In genomic region chr1:205670611-205671430, GRCh38 we compare ENCODE assay signal across 15 cellular contexts. TPM values are rescaled to one million over a fixed set of nuclear protein-coding genes. Genes with fewer than 3 reads are reported as not detected.
DNase-seq lines count a peak whose midpoint lies in the region; FAIRE-seq and TF ChIP-seq lines count a peak whose summit lies in the region.
"Had no signal": no experiment of that assay in that cellular context is flagged by ENCODE, and none has a peak within 500 bp of the region (broad histone marks: within the 10 kb centered on the region; RNA-seq: fewer than 3 reads in every experiment).

No MANE protein-coding gene starts in this region.

- TF ChIP-seq CTCF in Caco-2 (IDR thresholded peaks at IDR 0.05; ENCODE audit: insufficient read depth in 1 of 2, low read depth in 1 of 2, low read length in 1 of 2, severe bottlenecking in 1 of 2, unreplicated experiment in 1 of 2) (no peak), neural cell (IDR thresholded peaks at IDR 0.05; ENCODE audit: poor library complexity, severe bottlenecking) (no peak)

- H2AFZ ChIP-seq in neural cell (ENCODE audit: low read depth, low read length): no peak overlapping the region

- H3K9me2 ChIP-seq in neural cell (ENCODE audit: insufficient read depth, low read length): no peaks in the 10 kb centered on the region

- no peak for TF ChIP-seq EP300 in neural cell (conservative IDR thresholded peaks at IDR 0.05; ENCODE audit: poor library complexity, severe bottlenecking)

- H3K4me1 ChIP-seq in Caco-2 (peaks cover 58% of the 10 kb centered on the region), ectodermal cell (ENCODE audit: control insufficient read depth, insufficient read depth, low read length) (peaks cover 75% of the 10 kb centered on the region)
- H3K4me1 ChIP-seq: BE2C had no signal

- H3K4me2 ChIP-seq in neural cell (ENCODE audit: low read length): no peak overlapping the region

- peaks cover 37% of the 10 kb centered on the region for H3K4me1 Mint-ChIP-seq in Caco-2 (ENCODE audit: low read depth, unreplicated experiment)

- BruUV-seq in Caco-2 (replicated peaks; lab: Mats Ljungman, UMichigan): no TSS peak

- CTCF ChIA-PET in Caco-2 (lab: Charles Lee): interaction anchor here (0.8 to 3.5 kb wide), 2 partner anchors 12 to 13 kb away, joined by 12 to 15 read pairs; no protein-coding TSS in a partner anchor

- H3K27ac Mint-ChIP-seq in Caco-2 (ENCODE audit: unreplicated experiment): no peak overlapping the region

- H3K36me3 Mint-ChIP-seq in Caco-2 (ENCODE audit: insufficient read depth, unreplicated experiment): peaks cover 4% of the 10 kb centered on the region

- H3K27ac ChIP-seq in ectodermal cell (ENCODE audit: insufficient read depth, low read depth, low read length, poor library complexity, severe bottlenecking) (peak overlapping the region; percentile 98), neural cell (ENCODE audit: low read length) (no peak overlapping the region)
- H3K27ac ChIP-seq: SJSA1 had no signal

- intact Hi-C loops in Caco-2 (cut with micrococcal nuclease; ENCODE audit: unreplicated experiment): no loop called here

- peaks cover 5% of the 10 kb centered on the region for H3F3A ChIP-seq in neural cell (ENCODE audit: insufficient read depth, low read length, poor library complexity, severe bottlenecking)

- peak overlapping the region; percentile 16 for H3K9ac ChIP-seq in neural cell (ENCODE audit: low read length)

- peak in 1 of 2 experiments; percentile 37 for DNase-seq in Caco-2
- DNase-seq in NCI-H1092 (lab: John Stamatoyannopoulos, UW): peak; percentile 14
- DNase-seq in RCC 7860 (ENCODE audit: low spot score): no peak
- no peak for DNase-seq in NK-92 (lab: John Stamatoyannopoulos, UW; ENCODE audit: unreplicated experiment)
- DNase-seq in GM19238 (ENCODE audit: insufficient read length, low spot score): no peak
- no peak for DNase-seq in H4 (ENCODE audit: low spot score)
- DNase-seq: activated T-cell treated with anti-CD3 and anti-CD28 coated beads for 4 hours; BE2C; glutamatergic neuron; NCI-H446; stimulated activated CD4-positive, alpha-beta T cell treated with anti-CD3 and anti-CD28 coated beads, Interleukin-4, amount 100 ng/mL, for 1 hour; stimulated activated naive CD8-positive, alpha-beta T cell treated with anti-CD3 and anti-CD28 coated beads, Interleukin-15, amount 100 ng/mL, for 72 hours had no signal

- POLR2A ChIA-PET in Caco-2 (lab: Charles Lee): no interaction called here

- no peak for TF ChIP-seq RAD21 in neural cell (conservative IDR thresholded peaks at IDR 0.05)

- H3K27me3 ChIP-seq in Caco-2 (replicated peaks; ENCODE audit: control insufficient read depth, insufficient read depth, low read length): no peaks in the 10 kb centered on the region
- no peaks in the 10 kb centered on the region for H3K27me3 ChIP-seq in ectodermal cell (ENCODE audit: control insufficient read depth, insufficient read depth, low read length, poor library complexity, severe bottlenecking)
- H3K27me3 ChIP-seq in neural cell (ENCODE audit: insufficient read depth, low read depth, low read length): no peaks in the 10 kb centered on the region
- H3K27me3 ChIP-seq: BE2C, SJSA1 had no signal

- H3K79me2 ChIP-seq in neural cell (replicated peaks; ENCODE audit: insufficient read depth, low read length): peaks cover 3% of the 10 kb centered on the region

- WGBS in ectodermal cell, 2 experiments: 4 to 5% methylated on average over 13 of the region's 13 CpGs

- no peaks in the 10 kb centered on the region for H3K9me3 Mint-ChIP-seq in Caco-2 (ENCODE audit: unreplicated experiment)
- H3K9me3 Mint-ChIP-seq: stimulated activated naive CD8-positive, alpha-beta T cell treated with anti-CD3 and anti-CD28 coated beads, Interleukin-15, amount 100 ng/mL, for 72 hours had no signal

- no peaks in the 10 kb centered on the region for H3K36me3 ChIP-seq in Caco-2 (ENCODE audit: control insufficient read depth, insufficient read depth, low read length)
- no peaks in the 10 kb centered on the region for H3K36me3 ChIP-seq in ectodermal cell (ENCODE audit: control insufficient read depth, insufficient read depth, low read length)
- no peaks in the 10 kb centered on the region for H3K36me3 ChIP-seq in neural cell (ENCODE audit: insufficient read depth, low read length)
- H3K36me3 ChIP-seq: BE2C, SJSA1 had no signal

- H3K9me3 ChIP-seq in Caco-2: no peaks in the 10 kb centered on the region
- H3K9me3 ChIP-seq in ectodermal cell (ENCODE audit: control insufficient read depth, low read length): no peaks in the 10 kb centered on the region
- no peaks in the 10 kb centered on the region for H3K9me3 ChIP-seq in neural cell (ENCODE audit: low read length)
- H3K9me3 ChIP-seq: BE2C, SJSA1 had no signal

- H3K4me3 ChIP-seq in Caco-2 (ENCODE audit: low read depth, low read length) (no peak overlapping the region), ectodermal cell (ENCODE audit: insufficient read depth, low read depth, low read length) (peak overlapping the region; percentile 26), neural cell (ENCODE audit: low read length) (no peak overlapping the region)
- H3K4me3 ChIP-seq: SJSA1 had no signal

- H4K20me1 ChIP-seq in neural cell (ENCODE audit: insufficient read depth): no peaks in the 10 kb centered on the region

- peak overlapping the region; percentile 72 for H3K4me3 Mint-ChIP-seq in Caco-2 (ENCODE audit: unreplicated experiment)
- H3K4me3 Mint-ChIP-seq: stimulated activated naive CD8-positive, alpha-beta T cell treated with anti-CD3 and anti-CD28 coated beads, Interleukin-15, amount 100 ng/mL, for 72 hours had no signal

- H3K27me3 Mint-ChIP-seq in Caco-2 (ENCODE audit: insufficient read depth, unreplicated experiment): no peaks in the 10 kb centered on the region

- FAIRE-seq in RCC 7860 (lab: Jason Lieb, UNC): no peak

TF ChIP-seq in neural cell, 6 proteins besides CTCF, POLR2A, EP300 and RAD21:
- TF ChIP-seq EZH2 (IDR thresholded peaks at IDR 0.05; ENCODE audit: borderline replicate concordance, insufficient read depth, low read length, poor library complexity, severe bottlenecking): no peak
- no peak for TF ChIP-seq POLR2AphosphoS5 (IDR thresholded peaks at IDR 0.05)
- no peak for TF ChIP-seq TAF1 (IDR thresholded peaks at IDR 0.05; ENCODE audit: low read depth)
- TF ChIP-seq MXI1 (conservative IDR thresholded peaks at IDR 0.05; ENCODE audit: poor library complexity, severe bottlenecking): no peak
- TF ChIP-seq SMC3 (conservative IDR thresholded peaks at IDR 0.05; ENCODE audit: poor library complexity): no peak
- TF ChIP-seq REST (IDR thresholded peaks at IDR 0.05; ENCODE audit: borderline replicate concordance): no peak
TF ChIP-seq in neural cell: peak in this region for 0.

RNA-seq across cellular contexts. Expression of gene SLC45A3, which starts 9.5 kb away (rescaled TPM):
- total RNA-seq in Caco-2 (2022): 5.5 TPM in 2 replicates
- polyA plus RNA-seq in ectodermal cell (2013, experiment 1 of 4): 12.3 TPM
- 17.0 TPM for polyA plus RNA-seq in ectodermal cell (2013, experiment 2 of 4)
- polyA plus RNA-seq in ectodermal cell (2013, experiment 3 of 4): 15.1 TPM
- polyA plus RNA-seq in ectodermal cell (2013, experiment 4 of 4): 15.6 TPM
- 0.53 and 0.72 TPM in 2 replicates for polyA plus RNA-seq in neural cell
- 0.73 and 1.3 TPM in 2 replicates for polyA minus RNA-seq in neural cell
- total RNA-seq in H4 (2014; rRNA removed; shearing (Covaris generic)): 4.3 and 7.1 TPM in 2 replicates

RNA-seq across cellular contexts. Expression of gene ELK4, which starts 39.0 kb away (rescaled TPM):
- total RNA-seq in Caco-2 (2022): 14.4 and 16.9 TPM in 2 replicates
- 21.6 TPM for polyA plus RNA-seq in ectodermal cell (2013, experiment 1 of 4)
- 22.1 TPM for polyA plus RNA-seq in ectodermal cell (2013, experiment 2 of 4)
- 11.5 TPM for polyA plus RNA-seq in ectodermal cell (2013, experiment 3 of 4)
- 13.8 TPM for polyA plus RNA-seq in ectodermal cell (2013, experiment 4 of 4)
- polyA plus RNA-seq in neural cell: 6.0 and 10.0 TPM in 2 replicates
- 10.0 and 13.8 TPM in 2 replicates for polyA minus RNA-seq in neural cell
- total RNA-seq in H4 (2014; rRNA removed; shearing (Covaris generic)): 8.6 and 12.8 TPM in 2 replicates
